1 cellular context compared by ENCODE assay signal in the genomic region with DNA sequence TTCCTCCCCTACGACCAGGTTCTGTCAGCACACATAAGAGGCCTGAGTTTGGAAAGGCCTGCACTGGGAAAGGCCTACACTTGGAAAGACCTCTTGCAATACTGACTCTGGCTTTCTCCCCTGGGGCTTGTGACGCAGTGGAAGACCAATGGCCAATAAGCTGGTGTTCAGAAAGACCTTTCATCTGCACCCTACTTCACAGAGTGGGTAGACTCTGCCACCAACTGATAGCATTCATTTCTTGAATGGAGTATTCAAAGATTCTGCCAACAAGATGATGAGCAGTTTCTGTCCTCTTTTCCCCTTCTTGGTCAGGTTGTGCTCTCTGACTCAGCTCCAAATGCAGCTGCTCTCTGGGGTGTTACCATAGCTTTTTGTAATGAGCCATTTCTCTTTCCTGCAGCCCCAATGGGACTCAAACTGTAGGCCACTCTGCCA.
TF ChIP-seq lines count a peak whose summit lies in the region.

No MANE protein-coding gene starts in this region.

TF ChIP-seq in GM23338, 12 proteins besides CTCF, POLR2A, EP300 and RAD21 (continued from another document):
- TF ChIP-seq, protein P1, sequence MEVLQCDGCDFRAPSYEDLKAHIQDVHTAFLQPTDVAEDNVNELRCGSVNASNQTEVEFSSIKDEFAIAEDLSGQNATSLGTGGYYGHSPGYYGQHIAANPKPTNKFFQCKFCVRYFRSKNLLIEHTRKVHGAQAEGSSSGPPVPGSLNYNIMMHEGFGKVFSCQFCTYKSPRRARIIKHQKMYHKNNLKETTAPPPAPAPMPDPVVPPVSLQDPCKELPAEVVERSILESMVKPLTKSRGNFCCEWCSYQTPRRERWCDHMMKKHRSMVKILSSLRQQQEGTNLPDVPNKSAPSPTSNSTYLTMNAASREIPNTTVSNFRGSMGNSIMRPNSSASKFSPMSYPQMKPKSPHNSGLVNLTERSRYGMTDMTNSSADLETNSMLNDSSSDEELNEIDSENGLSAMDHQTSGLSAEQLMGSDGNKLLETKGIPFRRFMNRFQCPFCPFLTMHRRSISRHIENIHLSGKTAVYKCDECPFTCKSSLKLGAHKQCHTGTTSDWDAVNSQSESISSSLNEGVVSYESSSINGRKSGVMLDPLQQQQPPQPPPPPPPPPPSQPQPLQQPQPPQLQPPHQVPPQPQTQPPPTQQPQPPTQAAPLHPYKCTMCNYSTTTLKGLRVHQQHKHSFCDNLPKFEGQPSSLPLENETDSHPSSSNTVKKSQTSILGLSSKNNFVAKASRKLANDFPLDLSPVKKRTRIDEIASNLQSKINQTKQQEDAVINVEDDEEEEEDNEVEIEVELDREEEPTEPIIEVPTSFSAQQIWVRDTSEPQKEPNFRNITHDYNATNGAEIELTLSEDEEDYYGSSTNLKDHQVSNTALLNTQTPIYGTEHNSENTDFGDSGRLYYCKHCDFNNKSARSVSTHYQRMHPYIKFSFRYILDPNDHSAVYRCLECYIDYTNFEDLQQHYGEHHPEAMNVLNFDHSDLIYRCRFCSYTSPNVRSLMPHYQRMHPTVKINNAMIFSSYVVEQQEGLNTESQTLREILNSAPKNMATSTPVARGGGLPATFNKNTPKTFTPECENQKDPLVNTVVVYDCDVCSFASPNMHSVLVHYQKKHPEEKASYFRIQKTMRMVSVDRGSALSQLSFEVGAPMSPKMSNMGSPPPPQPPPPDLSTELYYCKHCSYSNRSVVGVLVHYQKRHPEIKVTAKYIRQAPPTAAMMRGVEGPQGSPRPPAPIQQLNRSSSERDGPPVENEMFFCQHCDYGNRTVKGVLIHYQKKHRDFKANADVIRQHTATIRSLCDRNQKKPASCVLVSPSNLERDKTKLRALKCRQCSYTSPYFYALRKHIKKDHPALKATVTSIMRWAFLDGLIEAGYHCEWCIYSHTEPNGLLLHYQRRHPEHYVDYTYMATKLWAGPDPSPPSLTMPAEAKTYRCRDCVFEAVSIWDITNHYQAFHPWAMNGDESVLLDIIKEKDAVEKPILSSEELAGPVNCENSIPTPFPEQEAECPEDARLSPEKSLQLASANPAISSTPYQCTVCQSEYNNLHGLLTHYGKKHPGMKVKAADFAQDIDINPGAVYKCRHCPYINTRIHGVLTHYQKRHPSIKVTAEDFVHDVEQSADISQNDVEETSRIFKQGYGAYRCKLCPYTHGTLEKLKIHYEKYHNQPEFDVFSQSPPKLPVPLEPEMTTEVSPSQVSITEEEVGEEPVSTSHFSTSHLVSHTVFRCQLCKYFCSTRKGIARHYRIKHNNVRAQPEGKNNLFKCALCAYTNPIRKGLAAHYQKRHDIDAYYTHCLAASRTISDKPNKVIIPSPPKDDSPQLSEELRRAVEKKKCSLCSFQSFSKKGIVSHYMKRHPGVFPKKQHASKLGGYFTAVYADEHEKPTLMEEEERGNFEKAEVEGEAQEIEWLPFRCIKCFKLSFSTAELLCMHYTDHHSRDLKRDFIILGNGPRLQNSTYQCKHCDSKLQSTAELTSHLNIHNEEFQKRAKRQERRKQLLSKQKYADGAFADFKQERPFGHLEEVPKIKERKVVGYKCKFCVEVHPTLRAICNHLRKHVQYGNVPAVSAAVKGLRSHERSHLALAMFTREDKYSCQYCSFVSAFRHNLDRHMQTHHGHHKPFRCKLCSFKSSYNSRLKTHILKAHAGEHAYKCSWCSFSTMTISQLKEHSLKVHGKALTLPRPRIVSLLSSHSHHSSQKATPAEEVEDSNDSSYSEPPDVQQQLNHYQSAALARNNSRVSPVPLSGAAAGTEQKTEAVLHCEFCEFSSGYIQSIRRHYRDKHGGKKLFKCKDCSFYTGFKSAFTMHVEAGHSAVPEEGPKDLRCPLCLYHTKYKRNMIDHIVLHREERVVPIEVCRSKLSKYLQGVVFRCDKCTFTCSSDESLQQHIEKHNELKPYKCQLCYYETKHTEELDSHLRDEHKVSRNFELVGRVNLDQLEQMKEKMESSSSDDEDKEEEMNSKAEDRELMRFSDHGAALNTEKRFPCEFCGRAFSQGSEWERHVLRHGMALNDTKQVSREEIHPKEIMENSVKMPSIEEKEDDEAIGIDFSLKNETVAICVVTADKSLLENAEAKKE (CRISPR knock-in tag; IDR thresholded peaks at IDR 0.05): no peak
- TF ChIP-seq, protein P2, sequence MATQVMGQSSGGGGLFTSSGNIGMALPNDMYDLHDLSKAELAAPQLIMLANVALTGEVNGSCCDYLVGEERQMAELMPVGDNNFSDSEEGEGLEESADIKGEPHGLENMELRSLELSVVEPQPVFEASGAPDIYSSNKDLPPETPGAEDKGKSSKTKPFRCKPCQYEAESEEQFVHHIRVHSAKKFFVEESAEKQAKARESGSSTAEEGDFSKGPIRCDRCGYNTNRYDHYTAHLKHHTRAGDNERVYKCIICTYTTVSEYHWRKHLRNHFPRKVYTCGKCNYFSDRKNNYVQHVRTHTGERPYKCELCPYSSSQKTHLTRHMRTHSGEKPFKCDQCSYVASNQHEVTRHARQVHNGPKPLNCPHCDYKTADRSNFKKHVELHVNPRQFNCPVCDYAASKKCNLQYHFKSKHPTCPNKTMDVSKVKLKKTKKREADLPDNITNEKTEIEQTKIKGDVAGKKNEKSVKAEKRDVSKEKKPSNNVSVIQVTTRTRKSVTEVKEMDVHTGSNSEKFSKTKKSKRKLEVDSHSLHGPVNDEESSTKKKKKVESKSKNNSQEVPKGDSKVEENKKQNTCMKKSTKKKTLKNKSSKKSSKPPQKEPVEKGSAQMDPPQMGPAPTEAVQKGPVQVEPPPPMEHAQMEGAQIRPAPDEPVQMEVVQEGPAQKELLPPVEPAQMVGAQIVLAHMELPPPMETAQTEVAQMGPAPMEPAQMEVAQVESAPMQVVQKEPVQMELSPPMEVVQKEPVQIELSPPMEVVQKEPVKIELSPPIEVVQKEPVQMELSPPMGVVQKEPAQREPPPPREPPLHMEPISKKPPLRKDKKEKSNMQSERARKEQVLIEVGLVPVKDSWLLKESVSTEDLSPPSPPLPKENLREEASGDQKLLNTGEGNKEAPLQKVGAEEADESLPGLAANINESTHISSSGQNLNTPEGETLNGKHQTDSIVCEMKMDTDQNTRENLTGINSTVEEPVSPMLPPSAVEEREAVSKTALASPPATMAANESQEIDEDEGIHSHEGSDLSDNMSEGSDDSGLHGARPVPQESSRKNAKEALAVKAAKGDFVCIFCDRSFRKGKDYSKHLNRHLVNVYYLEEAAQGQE (IDR thresholded peaks at IDR 0.05; ENCODE audit: unreplicated experiment): no peak
- TF ChIP-seq, protein P3, sequence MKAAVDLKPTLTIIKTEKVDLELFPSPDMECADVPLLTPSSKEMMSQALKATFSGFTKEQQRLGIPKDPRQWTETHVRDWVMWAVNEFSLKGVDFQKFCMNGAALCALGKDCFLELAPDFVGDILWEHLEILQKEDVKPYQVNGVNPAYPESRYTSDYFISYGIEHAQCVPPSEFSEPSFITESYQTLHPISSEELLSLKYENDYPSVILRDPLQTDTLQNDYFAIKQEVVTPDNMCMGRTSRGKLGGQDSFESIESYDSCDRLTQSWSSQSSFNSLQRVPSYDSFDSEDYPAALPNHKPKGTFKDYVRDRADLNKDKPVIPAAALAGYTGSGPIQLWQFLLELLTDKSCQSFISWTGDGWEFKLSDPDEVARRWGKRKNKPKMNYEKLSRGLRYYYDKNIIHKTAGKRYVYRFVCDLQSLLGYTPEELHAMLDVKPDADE (IDR thresholded peaks at IDR 0.05): no peak
TF ChIP-seq in GM23338: peak in this region for 0.
